8 cellular contexts compared by ENCODE assay signal in genomic region chr12:49706351-49707126, GRCh38. TPM values are rescaled to one million over a fixed set of nuclear protein-coding genes. Genes with fewer than 3 reads are reported as not detected.
DNase-seq lines count a peak whose midpoint lies in the region; ATAC-seq and TF ChIP-seq lines count a peak whose summit lies in the region.

No MANE protein-coding gene starts in this region.

- peak in 2 of 5 donors; percentile 25 to 49 for DNase-seq in CD8-positive, alpha-beta memory T cell
- no peak for DNase-seq in Jurkat, Clone E6-1 (ENCODE audit: low read depth, low spot score)
- peak; percentile 31 for DNase-seq in activated CD8-positive, alpha-beta memory T cell treated with anti-CD3 and anti-CD28 coated beads, Interleukin-2, amount 50 U/mL, for 4 hours
- DNase-seq in fibroblast of mammary gland (ENCODE audit: low read depth) (peak; percentile 33), naive B cell (no peak), HT-29 (ENCODE audit: low spot score) (no peak)

- H3K9me3 ChIP-seq in CD8-positive, alpha-beta memory T cell (ENCODE audit: low read length) = no peaks in the 10 kb centered on the region

- H3K36me3 Mint-ChIP-seq in CD8-positive, alpha-beta memory T cell = peaks cover 0 to 3% (median 0%) of the 10 kb centered on the region in 3 donors
- H3K36me3 Mint-ChIP-seq in naive B cell = no peaks in the 10 kb centered on the region

- peaks cover 39 to 50% (median 44%) of the 10 kb centered on the region in 3 donors for H3K4me1 Mint-ChIP-seq in CD8-positive, alpha-beta memory T cell
- H3K4me1 Mint-ChIP-seq in naive B cell = peaks cover 49 to 57% (median 52%) of the 10 kb centered on the region in 3 donors

- ATAC-seq in GM21515 (IDR thresholded peaks at IDR 0.05; ENCODE audit: unreplicated experiment) (peak; percentile 17), naive B cell (ENCODE audit: low read depth in 2 of 2) (peak; percentile 27 to 29)

- CTCF ChIA-PET in CD8-positive, alpha-beta memory T cell (lab: Charles Lee) = interaction anchor here (0.7 to 13.9 kb wide), 12 partner anchors 9 to 469 kb away, joined by 3 to 248 read pairs (median 6); partner anchors contain the start of gene TMBIM6

- peak overlapping the region; percentile 72 for H3K4me3 ChIP-seq in CD8-positive, alpha-beta memory T cell (ENCODE audit: low read length)
- peak overlapping the region; percentile 65 for H3K4me3 ChIP-seq in Jurkat, Clone E6-1 (ENCODE audit: low read length)
- H3K4me3 ChIP-seq in fibroblast of mammary gland (ENCODE audit: control insufficient read depth, low read depth, low read length) = peak overlapping the region; percentile 80
- peak overlapping the region; percentile 77 for H3K4me3 ChIP-seq in urinary bladder (ENCODE audit: low read depth, low read length)

- peaks cover 0 to 6% of the 10 kb centered on the region in 2 donors for H3K27me3 Mint-ChIP-seq in CD8-positive, alpha-beta memory T cell
- H3K27me3 Mint-ChIP-seq in naive B cell = peaks cover 0 to 8% (median 6%) of the 10 kb centered on the region in 3 donors

- no peak for TF ChIP-seq CTCF in fibroblast of mammary gland (conservative IDR thresholded peaks at IDR 0.05; ENCODE audit: control insufficient read depth, insufficient read depth, low read depth, low read length)

- 2% methylated on average over 43 of the region's 43 CpGs for WGBS in urinary bladder

- no peaks in the 10 kb centered on the region for H3K9me3 Mint-ChIP-seq in CD8-positive, alpha-beta memory T cell
- no peaks in the 10 kb centered on the region for H3K9me3 Mint-ChIP-seq in naive B cell

- H3K4me3 Mint-ChIP-seq in CD8-positive, alpha-beta memory T cell = peak overlapping the region; percentile 87 to 96 (median 91)
- peak overlapping the region; percentile 89 to 98 (median 93) for H3K4me3 Mint-ChIP-seq in naive B cell

- H3K27me3 ChIP-seq in CD8-positive, alpha-beta memory T cell (ENCODE audit: insufficient read depth, low read length, poor library complexity, severe bottlenecking) = no peaks in the 10 kb centered on the region

- no peaks in the 10 kb centered on the region for H3K36me3 ChIP-seq in CD8-positive, alpha-beta memory T cell (ENCODE audit: insufficient read depth, low read length)
- no peaks in the 10 kb centered on the region for H3K36me3 ChIP-seq in urinary bladder (ENCODE audit: insufficient read depth)

- POLR2A ChIA-PET in CD8-positive, alpha-beta memory T cell (lab: Charles Lee) = interaction anchor here (0.7 to 2.0 kb wide), 9 partner anchors 23 to 227 kb away, joined by 3 to 15 read pairs (median 3); partner anchors contain the start of genes BCDIN3D and TMBIM6

- H3K27ac ChIP-seq in CD8-positive, alpha-beta memory T cell (ENCODE audit: low read depth, low read length) = peak overlapping the region; percentile 76
- H3K27ac ChIP-seq in urinary bladder (ENCODE audit: low read depth) = peak overlapping the region; percentile 83

- peaks cover 39% of the 10 kb centered on the region for H3K4me1 ChIP-seq in CD8-positive, alpha-beta memory T cell (ENCODE audit: insufficient read depth, low read length)
- H3K4me1 ChIP-seq in urinary bladder (ENCODE audit: insufficient read depth) = no peaks in the 10 kb centered on the region

- H3K27ac Mint-ChIP-seq in CD8-positive, alpha-beta memory T cell = peak overlapping the region; percentile 33 to 95 (median 90)
- peak overlapping the region; percentile 78 to 98 (median 93) for H3K27ac Mint-ChIP-seq in naive B cell

RNA-seq across cellular contexts. Expression of gene FMNL3, which starts 0.7 kb away (rescaled TPM):
- total RNA-seq in CD8-positive, alpha-beta memory T cell = 10 to 100 TPM; 35.8 to 36.7 TPM
- 6.3 TPM for polyA plus RNA-seq in CD8-positive, alpha-beta memory T cell
- 15.7 TPM for polyA plus RNA-seq in Jurkat, Clone E6-1 (2012; ENCODE audit: insufficient read depth, insufficient read length)
- polyA plus RNA-seq in naive B cell (ENCODE audit: low read depth in 6 of 6) (10 to 100 TPM in 4 of 6 donors, 1 to 10 TPM in 2; 1.6 to 18.3 (median 15.2) TPM), urinary bladder (8.1 TPM)
- 28.9 TPM for total RNA-seq in urinary bladder
- total RNA-seq in HT-29 (2014; rRNA removed; shearing (Covaris generic)) = 0.89 and 1.0 TPM in 2 replicates

RNA-seq across cellular contexts. Expression of gene TMBIM6, which starts 34.8 kb away (rescaled TPM):
- total RNA-seq in CD8-positive, alpha-beta memory T cell = 100 to 1,000 TPM; 443 to 449 TPM
- polyA plus RNA-seq in CD8-positive, alpha-beta memory T cell = 1,008 TPM
- polyA plus RNA-seq in Jurkat, Clone E6-1 (2012; ENCODE audit: insufficient read depth, insufficient read length) = 346 TPM
- 1,000 to 10,000 TPM in 1 of 6 donors, 100 to 1,000 TPM in 5; 740 to 1,714 (median 822) TPM for polyA plus RNA-seq in naive B cell (ENCODE audit: low read depth in 6 of 6)
- 395 TPM for total RNA-seq in urinary bladder
- 305 TPM for polyA plus RNA-seq in urinary bladder
- 409 and 478 TPM in 2 replicates for total RNA-seq in HT-29 (2014; rRNA removed; shearing (Covaris generic))

Comparison
In these comparisons a context has a peak if more than half of its experiments do, and no peak if none do; other contexts are left out.
1. DNase-seq: peak in activated CD8-positive, alpha-beta memory T cell treated with anti-CD3 and anti-CD28 coated beads, Interleukin-2, amount 50 U/mL, for 4 hours (single experiment) and fibroblast of mammary gland (single experiment); none in Jurkat, Clone E6-1 (single experiment), naive B cell (single experiment) and HT-29 (single experiment).
2. RNA of gene FMNL3, which starts 0.7 kb away (total RNA-seq): 35.8 to 36.7 TPM in CD8-positive, alpha-beta memory T cell and 28.9 TPM in urinary bladder (single experiment); 0.89 to 1.0 TPM in HT-29; every median in the first group is over 10 times any median in the second.
3. Peak in every context shown above with its lines, with median percentiles within 50 percentile points of each other: H3K4me3 ChIP-seq.